In genomic region chr17:59790418-59790817, GRCh38 we compare ENCODE assay signal across 8 cellular contexts.
A peak's percentile ranks its signal among the peaks of the same experiment; 100 is the strongest.
DNase-seq lines count a peak whose midpoint lies in the region; ATAC-seq and TF ChIP-seq lines count a peak whose summit lies in the region.
"Not testable (repeated sequence)": the region's sequence is repeated elsewhere in the genome, so short reads cannot be mapped to it uniquely, and the experiment has no call there.

No MANE protein-coding gene starts in this region.

- H3K36me3 Mint-ChIP-seq in CD4-positive, alpha-beta T cell (ENCODE audit: low read depth): peaks cover 30% of the 10 kb centered on the region
- H3K36me3 Mint-ChIP-seq in activated CD8-positive, alpha-beta T cell treated with anti-CD3 and anti-CD28 coated beads for 36 hours (ENCODE audit: low read depth): peaks cover 28% of the 10 kb centered on the region
- H3K36me3 Mint-ChIP-seq in activated naive CD8-positive, alpha-beta T cell treated with anti-CD3 and anti-CD28 coated beads, Interleukin-2, amount 50 U/mL, for 24 hours (ENCODE audit: low read depth): peaks cover 33% of the 10 kb centered on the region
- H3K36me3 Mint-ChIP-seq in naive thymus-derived CD4-positive, alpha-beta T cell: peaks cover 4 to 16% (median 9%) of the 10 kb centered on the region in 5 donors

- H3K4me3 ChIP-seq in RWPE2 (ENCODE audit: severe bottlenecking); left ventricle myocardium inferior; naive thymus-derived CD4-positive, alpha-beta T cell (ENCODE audit: low read length); smooth muscle cell; upper lobe of left lung: not testable (repeated sequence)

- WGBS in smooth muscle cell (ENCODE audit: low lambda C conversion rate): 93% methylated on average over 6 of the region's 6 CpGs
- 90 to 95% methylated on average over 6 of the region's 6 CpGs for WGBS in upper lobe of left lung, 2 donors

- H3K9ac ChIP-seq in smooth muscle cell (ENCODE audit: low read depth): not testable (repeated sequence)

- H3K4me1 Mint-ChIP-seq in CD4-positive, alpha-beta T cell (ENCODE audit: low read depth): peaks cover 16% of the 10 kb centered on the region
- peaks cover 33% of the 10 kb centered on the region for H3K4me1 Mint-ChIP-seq in activated CD8-positive, alpha-beta T cell treated with anti-CD3 and anti-CD28 coated beads for 36 hours (ENCODE audit: low read depth)
- peaks cover 54% of the 10 kb centered on the region for H3K4me1 Mint-ChIP-seq in activated naive CD8-positive, alpha-beta T cell treated with anti-CD3 and anti-CD28 coated beads, Interleukin-2, amount 50 U/mL, for 24 hours
- H3K4me1 Mint-ChIP-seq in naive thymus-derived CD4-positive, alpha-beta T cell: peaks cover 6 to 49% (median 23%) of the 10 kb centered on the region in 7 donors

- not testable (repeated sequence) for H3K27me3 Mint-ChIP-seq in CD4-positive, alpha-beta T cell; activated CD8-positive, alpha-beta T cell treated with anti-CD3 and anti-CD28 coated beads for 36 hours; activated naive CD8-positive, alpha-beta T cell treated with anti-CD3 and anti-CD28 coated beads, Interleukin-2, amount 50 U/mL, for 24 hours; naive thymus-derived CD4-positive, alpha-beta T cell

- H3K79me2 ChIP-seq in smooth muscle cell (ENCODE audit: low read depth): peaks cover 37% of the 10 kb centered on the region

- H3K9me3 Mint-ChIP-seq in CD4-positive, alpha-beta T cell; activated CD8-positive, alpha-beta T cell treated with anti-CD3 and anti-CD28 coated beads for 36 hours; activated naive CD8-positive, alpha-beta T cell treated with anti-CD3 and anti-CD28 coated beads, Interleukin-2, amount 50 U/mL, for 24 hours; naive thymus-derived CD4-positive, alpha-beta T cell: not testable (repeated sequence)

- POLR2A ChIA-PET in CD4-positive, alpha-beta T cell (lab: Charles Lee): not testable (repeated sequence)
- POLR2A ChIA-PET in activated CD8-positive, alpha-beta T cell treated with anti-CD3 and anti-CD28 coated beads for 36 hours (lab: Charles Lee): interaction anchor here (0.7 to 27.8 kb wide), 2 partner anchors 37 to 48 kb away, joined by 3 to 1156 read pairs; no protein-coding TSS in a partner anchor
- POLR2A ChIA-PET in naive thymus-derived CD4-positive, alpha-beta T cell (lab: Charles Lee): interaction anchor here (1.0 kb wide), 1 partner anchor 37 kb away, joined by 3 read pairs; no protein-coding TSS in a partner anchor

- not testable (repeated sequence) for TF ChIP-seq POLR2A in upper lobe of left lung (IDR thresholded peaks at IDR 0.05)

- not testable (repeated sequence) for H3K27ac ChIP-seq in CD4-positive, alpha-beta T cell (ENCODE audit: low read depth, low read length); naive thymus-derived CD4-positive, alpha-beta T cell (ENCODE audit: low read depth, low read length)
- H3K27ac ChIP-seq in RWPE2 (ENCODE audit: poor library complexity, severe bottlenecking): peak overlapping the region; percentile 56
- H3K27ac ChIP-seq in left ventricle myocardium inferior (replicated peaks): peak overlapping the region; percentile 49
- peak overlapping the region; percentile 39 for H3K27ac ChIP-seq in smooth muscle cell (ENCODE audit: low read depth)
- peak overlapping the region; percentile 73 to 82 (median 77) for H3K27ac ChIP-seq in upper lobe of left lung

- H3K4me2 ChIP-seq in smooth muscle cell: not testable (repeated sequence)

- H3F3A ChIP-seq in smooth muscle cell (ENCODE audit: low read depth): peaks cover 24% of the 10 kb centered on the region

- H4K20me1 ChIP-seq in smooth muscle cell (ENCODE audit: low read depth): not testable (repeated sequence)

- H3K4me1 ChIP-seq in RWPE2 (ENCODE audit: insufficient read depth, poor library complexity, severe bottlenecking): peaks cover 25% of the 10 kb centered on the region
- peaks cover 25% of the 10 kb centered on the region for H3K4me1 ChIP-seq in left ventricle myocardium inferior
- H3K4me1 ChIP-seq in naive thymus-derived CD4-positive, alpha-beta T cell (ENCODE audit: control insufficient read depth in 2 of 2, insufficient read depth in 2 of 2, low read length in 2 of 2): peaks cover 15 to 20% of the 10 kb centered on the region in 2 donors
- peaks cover 20% of the 10 kb centered on the region for H3K4me1 ChIP-seq in smooth muscle cell (ENCODE audit: low read depth)
- H3K4me1 ChIP-seq in upper lobe of left lung: peaks cover 29 to 45% (median 36%) of the 10 kb centered on the region in 4 donors

- DNase-seq in CD4-positive, alpha-beta T cell; RWPE2 (ENCODE audit: low spot score); activated CD8-positive, alpha-beta T cell treated with anti-CD3 and anti-CD28 coated beads for 36 hours; activated naive CD8-positive, alpha-beta T cell treated with anti-CD3 and anti-CD28 coated beads, Interleukin-2, amount 50 U/mL, for 24 hours; left ventricle myocardium inferior; naive thymus-derived CD4-positive, alpha-beta T cell; smooth muscle cell (lab: John Stamatoyannopoulos, UW; ENCODE audit: unreplicated experiment); upper lobe of left lung: not testable (repeated sequence)

- intact Hi-C loops in CD4-positive, alpha-beta T cell (cut with DNase I, micrococcal nuclease); activated CD8-positive, alpha-beta T cell treated with anti-CD3 and anti-CD28 coated beads for 36 hours (cut with micrococcal nuclease); left ventricle myocardium inferior (cut with micrococcal nuclease); naive thymus-derived CD4-positive, alpha-beta T cell (cut with micrococcal nuclease): not testable (repeated sequence)

- not testable (repeated sequence) for H3K27me3 ChIP-seq in CD4-positive, alpha-beta T cell (ENCODE audit: control insufficient read depth, insufficient read depth, low read length); RWPE2 (ENCODE audit: insufficient read depth, poor library complexity, severe bottlenecking); left ventricle myocardium inferior (ENCODE audit: low read depth); naive thymus-derived CD4-positive, alpha-beta T cell (ENCODE audit: control insufficient read depth in 2 of 2, insufficient read depth in 2 of 2, low read length in 2 of 2); smooth muscle cell (ENCODE audit: low read depth); upper lobe of left lung

- not testable (repeated sequence) for ATAC-seq in CD4-positive, alpha-beta T cell (ENCODE audit: poor library complexity); RWPE2 (ENCODE audit: low read depth); activated CD8-positive, alpha-beta T cell treated with anti-CD3 and anti-CD28 coated beads for 36 hours; activated naive CD8-positive, alpha-beta T cell treated with anti-CD3 and anti-CD28 coated beads, Interleukin-2, amount 50 U/mL, for 24 hours; naive thymus-derived CD4-positive, alpha-beta T cell; upper lobe of left lung (ENCODE audit: low FRiP score in 2 of 2)

- peak overlapping the region; percentile 41 for H3K27ac Mint-ChIP-seq in CD4-positive, alpha-beta T cell
- H3K27ac Mint-ChIP-seq in activated CD8-positive, alpha-beta T cell treated with anti-CD3 and anti-CD28 coated beads for 36 hours: peak overlapping the region; percentile 66
- peak overlapping the region; percentile 100 for H3K27ac Mint-ChIP-seq in activated naive CD8-positive, alpha-beta T cell treated with anti-CD3 and anti-CD28 coated beads, Interleukin-2, amount 50 U/mL, for 24 hours
- peak overlapping the region in 5 of 9 donors; percentile 40 to 98 (median 75) for H3K27ac Mint-ChIP-seq in naive thymus-derived CD4-positive, alpha-beta T cell

- H3K9me3 ChIP-seq in CD4-positive, alpha-beta T cell (ENCODE audit: control insufficient read depth, low read length); RWPE2 (ENCODE audit: severe bottlenecking); left ventricle myocardium inferior (replicated peaks); naive thymus-derived CD4-positive, alpha-beta T cell (ENCODE audit: control insufficient read depth in 2 of 3, low read length in 3 of 3); smooth muscle cell (replicated peaks; ENCODE audit: low read depth); upper lobe of left lung: not testable (repeated sequence)

- CTCF ChIA-PET in CD4-positive, alpha-beta T cell (lab: Charles Lee); naive thymus-derived CD4-positive, alpha-beta T cell (lab: Charles Lee): not testable (repeated sequence)
- CTCF ChIA-PET in activated CD8-positive, alpha-beta T cell treated with anti-CD3 and anti-CD28 coated beads for 36 hours (lab: Charles Lee): interaction anchor here (0.6 to 1.0 kb wide), 2 partner anchors 9 to 37 kb away, joined by 4 read pairs; no protein-coding TSS in a partner anchor

- not testable (repeated sequence) for H2AFZ ChIP-seq in smooth muscle cell (ENCODE audit: low read depth)

- not testable (repeated sequence) for TF ChIP-seq CTCF in CD4-positive, alpha-beta T cell (IDR thresholded peaks at IDR 0.05); RWPE2 (IDR thresholded peaks at IDR 0.05; ENCODE audit: poor library complexity, severe bottlenecking); activated CD8-positive, alpha-beta T cell treated with anti-CD3 and anti-CD28 coated beads for 36 hours (IDR thresholded peaks at IDR 0.05); left ventricle myocardium inferior (IDR thresholded peaks at IDR 0.05; ENCODE audit: borderline replicate concordance); smooth muscle cell (IDR thresholded peaks at IDR 0.05; ENCODE audit: borderline replicate concordance, insufficient read depth, poor library complexity, severe bottlenecking); upper lobe of left lung (IDR thresholded peaks at IDR 0.05)

- not testable (repeated sequence) for H3K4me3 Mint-ChIP-seq in CD4-positive, alpha-beta T cell; activated CD8-positive, alpha-beta T cell treated with anti-CD3 and anti-CD28 coated beads for 36 hours; activated naive CD8-positive, alpha-beta T cell treated with anti-CD3 and anti-CD28 coated beads, Interleukin-2, amount 50 U/mL, for 24 hours; naive thymus-derived CD4-positive, alpha-beta T cell

- not testable (repeated sequence) for TF ChIP-seq EP300 in upper lobe of left lung (IDR thresholded peaks at IDR 0.05)

- not testable (repeated sequence) for H3K36me3 ChIP-seq in RWPE2 (ENCODE audit: low read depth); naive thymus-derived CD4-positive, alpha-beta T cell (ENCODE audit: control insufficient read depth in 2 of 3, insufficient read depth in 3 of 3, low read length in 3 of 3); smooth muscle cell (ENCODE audit: low read depth); upper lobe of left lung
- peaks cover 17% of the 10 kb centered on the region for H3K36me3 ChIP-seq in left ventricle myocardium inferior

Comparison
In these comparisons a context has a peak if more than half of its experiments do, and no peak if none do; other contexts are left out.
1. H3K27ac Mint-ChIP-seq: peak in every context shown above with its lines; median percentile 100 in activated naive CD8-positive, alpha-beta T cell treated with anti-CD3 and anti-CD28 coated beads, Interleukin-2, amount 50 U/mL, for 24 hours; 75 in naive thymus-derived CD4-positive, alpha-beta T cell; 66 in activated CD8-positive, alpha-beta T cell treated with anti-CD3 and anti-CD28 coated beads for 36 hours; 41 in CD4-positive, alpha-beta T cell.